1 cellular context compared by ENCODE assay signal in genomic region chr13:34358811-34359513, GRCh38.
TF ChIP-seq lines count a peak whose summit lies in the region.

No MANE protein-coding gene starts in this region.

TF ChIP-seq in IMR-90, 13 proteins besides CTCF, POLR2A, EP300 and RAD21 (continued from another document):
- TF ChIP-seq MAFK (IDR thresholded peaks at IDR 0.05; ENCODE audit: low read depth, low read length) (no peak), CEBPB (IDR thresholded peaks at IDR 0.05; ENCODE audit: low read depth, low read length) (peak; percentile 35; the same call in 1 of the 2 replicates), NFE2L2 (IDR thresholded peaks at IDR 0.05; ENCODE audit: low read depth, low read length) (no peak), CHD1 (IDR thresholded peaks at IDR 0.05; ENCODE audit: low read depth, low read length) (no peak), MXI1 (IDR thresholded peaks at IDR 0.05; ENCODE audit: borderline replicate concordance, low read depth, low read length) (no peak), FOS (IDR thresholded peaks at IDR 0.05; ENCODE audit: low read depth, low read length) (no peak), BHLHE40 (IDR thresholded peaks at IDR 0.05; ENCODE audit: low read depth, low read length) (peak; percentile 46; the same call in 1 of the 2 replicates), RCOR1 (IDR thresholded peaks at IDR 0.05; ENCODE audit: insufficient replicate concordance, low read length) (no peak)
